Comparison of ENCODE assay signal across 10 cellular contexts in genomic region chr15:34341922-34342736, GRCh38. TPM values are rescaled to one million over a fixed set of nuclear protein-coding genes. Genes with fewer than 3 reads are reported as not detected.
A peak's percentile ranks its signal among the peaks of the same experiment; 100 is the strongest.
DNase-seq lines count a peak whose midpoint lies in the region; ATAC-seq, FAIRE-seq and TF ChIP-seq lines count a peak whose summit lies in the region.
"Had no signal": no experiment of that assay in that cellular context is flagged by ENCODE, and none has a peak within 500 bp of the region (broad histone marks: within the 10 kb centered on the region; RNA-seq: fewer than 3 reads in every experiment).

No MANE protein-coding gene starts in this region.

- DNase-seq in heart right ventricle: no peak
- DNase-seq in cardiac septum (ENCODE audit: low spot score): no peak
- DNase-seq in astrocyte (ENCODE audit: low read depth): no peak
- no peak for DNase-seq in lung (ENCODE audit: low spot score)
- DNase-seq in GM13976 (ENCODE audit: low spot score): no peak
- no peak for DNase-seq in NCI-H510A (lab: John Stamatoyannopoulos, UW)

- peaks cover 0 to 35% (median 5%) of the 10 kb centered on the region in 9 donors for H3K36me3 ChIP-seq in heart right ventricle
- peaks cover 21% of the 10 kb centered on the region for H3K36me3 ChIP-seq in astrocyte (ENCODE audit: insufficient read depth, low read length)
- peaks cover 0 to 2% of the 10 kb centered on the region in 2 donors for H3K36me3 ChIP-seq in lung (ENCODE audit: control insufficient read depth in 2 of 2, insufficient read depth in 2 of 2, low read length in 2 of 2)
- no peaks in the 10 kb centered on the region for H3K36me3 ChIP-seq in urinary bladder (ENCODE audit: insufficient read depth)

- H2AFZ ChIP-seq in astrocyte (ENCODE audit: low read depth, low read length): peak overlapping the region; percentile 87

- H3K27ac ChIP-seq in heart right ventricle: peak overlapping the region; percentile 14 to 94 (median 92)
- peak overlapping the region; percentile 88 for H3K27ac ChIP-seq in astrocyte (ENCODE audit: low read depth, low read length)
- peak overlapping the region; percentile 91 to 92 for H3K27ac ChIP-seq in lung (ENCODE audit: low read depth in 1 of 2, low read length in 1 of 2)
- peak overlapping the region; percentile 42 for H3K27ac ChIP-seq in urinary bladder (ENCODE audit: low read depth)

- peaks cover 12% of the 10 kb centered on the region for H3K36me3 Mint-ChIP-seq in astrocyte (ENCODE audit: low read depth, unreplicated experiment)

- H3K27me3 Mint-ChIP-seq in astrocyte (ENCODE audit: low read depth, unreplicated experiment): no peaks in the 10 kb centered on the region

- peak overlapping the region; percentile 87 for H3K27ac Mint-ChIP-seq in astrocyte (ENCODE audit: unreplicated experiment)

- in situ Hi-C loops in GM13976 (cut with MboI; ENCODE audit: low sequenced_read_pairs, unreplicated experiment): no loop called here

- peak in 3 of 8 donors; percentile 1 to 10 (median 7) for ATAC-seq in heart right ventricle
- ATAC-seq in lung (ENCODE audit: insufficient read depth, low FRiP score): no peak
- no peak for ATAC-seq in GM21529 (IDR thresholded peaks at IDR 0.05; ENCODE audit: unreplicated experiment)

- H3K4me3 Mint-ChIP-seq in astrocyte (ENCODE audit: unreplicated experiment): no peak overlapping the region

- no peaks in the 10 kb centered on the region for H3K27me3 ChIP-seq in heart right ventricle
- no peaks in the 10 kb centered on the region for H3K27me3 ChIP-seq in astrocyte (ENCODE audit: insufficient read depth, low read length)
- H3K27me3 ChIP-seq in lung (ENCODE audit: control insufficient read depth, insufficient read depth): no peaks in the 10 kb centered on the region

- intact Hi-C loops in heart right ventricle (cut with DNase I) (loop anchor here in 5 of 10 donors (2.0 to 10.0 kb wide), 4 partner anchors 25 to 243 kb away; partner anchors contain the start of genes LPCAT4 (in 3 of the 5), EMC4 (in 2 of the 5) and GOLGA8B (in 1 of the 5)), cardiac septum (cut with DNase I) (no loop called here)

- H3K79me2 ChIP-seq in astrocyte (ENCODE audit: insufficient read depth, low read length): peaks cover 31% of the 10 kb centered on the region

- H3K4me2 ChIP-seq in astrocyte (ENCODE audit: low read length): peak overlapping the region; percentile 76

- WGBS in heart right ventricle, 2 donors: 57% methylated on average over 36 of the region's 36 CpGs
- 53 to 56% methylated on average over 34 to 36 of the region's 36 CpGs for WGBS in lung, 2 donors
- 55% methylated on average over 36 of the region's 36 CpGs for WGBS in urinary bladder

- no peaks in the 10 kb centered on the region for H3K9me3 Mint-ChIP-seq in astrocyte (ENCODE audit: unreplicated experiment)

- H3K9me3 ChIP-seq in heart right ventricle (no peaks in the 10 kb centered on the region), astrocyte (ENCODE audit: insufficient read depth, low read depth, low read length) (no peaks in the 10 kb centered on the region), lung (ENCODE audit: control insufficient read depth in 2 of 2, insufficient read depth in 1 of 2, low read length in 1 of 2) (no peaks in the 10 kb centered on the region)

- no peaks in the 10 kb centered on the region for H4K20me1 ChIP-seq in astrocyte (ENCODE audit: insufficient read depth, low read length)

- TF ChIP-seq CTCF in heart right ventricle (IDR thresholded peaks at IDR 0.05) (no peak), astrocyte (IDR thresholded peaks at IDR 0.05; ENCODE audit: insufficient read depth, low read depth, low read length) (no peak), lung (IDR thresholded peaks at IDR 0.05; ENCODE audit: control extremely low read depth, extremely low read depth) (no peak), GM13976 (IDR thresholded peaks at IDR 0.05; ENCODE audit: borderline replicate concordance, control extremely low read depth, extremely low read depth, insufficient read depth, missing control alignments) (no peak)

- H3K4me3 ChIP-seq in heart right ventricle (peak overlapping the region; percentile 56 to 92 (median 76)), astrocyte (ENCODE audit: insufficient read depth, low read depth, low read length) (peak overlapping the region; percentile 86), lung (peak overlapping the region; percentile 64), urinary bladder (ENCODE audit: low read depth, low read length) (peak overlapping the region; percentile 59)

- FAIRE-seq in astrocyte (lab: Jason Lieb, UNC): no peak

- H3K4me1 ChIP-seq in heart right ventricle (peaks cover 0 to 46% (median 19%) of the 10 kb centered on the region in 9 donors), astrocyte (ENCODE audit: insufficient read depth, low read length) (peaks cover 7% of the 10 kb centered on the region), lung (ENCODE audit: control insufficient read depth in 2 of 2, insufficient read depth in 2 of 2, low read length in 2 of 2) (peaks cover 6% of the 10 kb centered on the region in 2 donors), urinary bladder (ENCODE audit: insufficient read depth) (peaks cover 2% of the 10 kb centered on the region)

- H3K4me1 Mint-ChIP-seq in astrocyte (ENCODE audit: low read depth, unreplicated experiment): peaks cover 4% of the 10 kb centered on the region

- peak overlapping the region; percentile 87 for H3K9ac ChIP-seq in astrocyte (ENCODE audit: low read length)

RNA-seq across cellular contexts. Expression of gene NOP10, which starts 0.8 kb away (rescaled TPM):
- 100 to 1,000 TPM in 9 of 10 donors, 10 to 100 TPM in 1; 92.3 to 159 (median 119) TPM for total RNA-seq in heart right ventricle
- 100 to 1,000 TPM; 101 to 410 TPM for polyA plus RNA-seq in heart right ventricle
- 96.9 TPM for total RNA-seq in cardiac septum
- 209 and 224 TPM in 2 replicates for total RNA-seq in astrocyte
- 100 to 1,000 TPM; 103 to 136 TPM for total RNA-seq in lung
- polyA plus RNA-seq in lung: 100 to 1,000 TPM; 329 to 509 TPM
- total RNA-seq in urinary bladder: 129 TPM
- 169 TPM for polyA plus RNA-seq in urinary bladder

RNA-seq across cellular contexts. Expression of gene NUTM1, which starts 1.0 kb away (rescaled TPM):
- not detected for total RNA-seq in heart right ventricle
- polyA plus RNA-seq in heart right ventricle: under 1 TPM in 1 of 2 donors, not detected in 1; under 0.01 TPM
- not detected for total RNA-seq in cardiac septum
- total RNA-seq in astrocyte: not detected in 2 replicates
- total RNA-seq in lung: not detected
- under 1 TPM in 1 of 2 donors, not detected in 1; 0.02 TPM for polyA plus RNA-seq in lung
- total RNA-seq in urinary bladder: not detected
- 0.03 TPM for polyA plus RNA-seq in urinary bladder
- total RNA-seq: renal cortical epithelial cell; T-helper 2 cell treated with Interferon-gamma antibody and Interleukin-4, amounts not matched to agents 100 ng/mL and 5 ng/mL, for 36 hours had no signal

RNA-seq across cellular contexts. Expression of gene SLC12A6, which starts 4.5 kb away (rescaled TPM):
- total RNA-seq in heart right ventricle (10 to 100 TPM; 20.0 to 33.6 (median 26.0) TPM), cardiac septum (18.2 TPM), astrocyte (15.8 and 17.8 TPM in 2 replicates), lung (10 to 100 TPM; 32.5 to 58.4 TPM), urinary bladder (22.2 TPM)
- polyA plus RNA-seq in heart right ventricle (1 to 10 TPM; 3.4 to 8.7 TPM), lung (10 to 100 TPM in 1 of 2 donors, 1 to 10 TPM in 1; 7.6 to 22.9 TPM), urinary bladder (6.6 TPM)

RNA-seq across cellular contexts. Expression of gene LPCAT4, which starts 24.9 kb away (rescaled TPM):
- total RNA-seq in heart right ventricle (100 to 1,000 TPM in 1 of 10 donors, 10 to 100 TPM in 9; 22.8 to 110 (median 50.6) TPM), cardiac septum (34.3 TPM), astrocyte (44.4 TPM in 2 replicates), lung (10 to 100 TPM; 12.7 to 30.3 TPM), urinary bladder (12.2 TPM)
- polyA plus RNA-seq in heart right ventricle (10 to 100 TPM; 15.1 to 95.8 TPM), lung (10 to 100 TPM; 14.3 to 26.1 TPM), urinary bladder (32.5 TPM)
